ENCODE assay signal across 8 cellular contexts in the genomic region with DNA sequence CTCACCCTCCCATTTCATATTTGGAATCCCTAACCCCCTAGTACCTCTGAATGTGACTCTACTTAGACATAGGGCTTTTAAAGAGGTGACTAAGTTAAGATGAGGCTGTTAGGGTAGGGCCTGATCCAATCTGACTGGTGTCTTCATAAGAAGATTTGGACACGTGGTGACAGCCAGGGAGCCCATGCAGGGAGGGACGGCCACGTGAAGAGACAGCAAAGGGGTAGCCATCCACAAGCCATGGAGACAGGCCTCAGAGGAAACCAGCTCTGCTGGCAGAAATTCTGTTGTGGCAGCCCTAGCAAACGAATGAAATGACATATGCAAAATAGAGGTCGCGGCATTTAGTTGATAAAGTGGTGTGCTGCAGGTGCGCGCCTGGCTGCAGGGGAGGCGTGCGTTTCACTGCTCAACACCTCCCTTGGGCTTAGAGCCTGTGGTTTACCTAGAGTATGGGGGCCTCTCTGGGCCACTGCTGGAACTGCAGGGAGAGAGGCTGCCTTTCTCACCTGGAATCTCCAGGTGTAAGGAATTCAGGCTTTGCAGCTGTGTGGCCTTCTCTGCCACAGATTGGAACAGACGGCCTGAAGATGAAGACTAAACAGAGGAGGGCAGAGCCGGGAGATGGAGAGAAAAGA. TPM values are rescaled to one million over a fixed set of nuclear protein-coding genes. Genes with fewer than 3 reads are reported as not detected.
DNase-seq lines count a peak whose midpoint lies in the region; ATAC-seq and TF ChIP-seq lines count a peak whose summit lies in the region.

No MANE protein-coding gene starts in this region.

- H3K9me3 ChIP-seq in WERI-Rb-1 (ENCODE audit: severe bottlenecking), result peaks cover 8% of the 10 kb centered on the region
- H3K9me3 ChIP-seq in osteoblast (ENCODE audit: low read depth, low read length), result peaks cover 5% of the 10 kb centered on the region

- no peaks in the 10 kb centered on the region for H3K4me1 ChIP-seq in KMS-11 (ENCODE audit: low read depth, poor library complexity, severe bottlenecking)
- H3K4me1 ChIP-seq in osteoblast (ENCODE audit: insufficient read depth, low read length), result no peaks in the 10 kb centered on the region

- TF ChIP-seq CTCF in KMS-11 (conservative IDR thresholded peaks at IDR 0.05; ENCODE audit: low read depth, low read length), result peak; percentile 36; the same call in 1 of the 2 replicates
- TF ChIP-seq CTCF in WERI-Rb-1 (IDR thresholded peaks at IDR 0.05; ENCODE audit: low read depth, low read length), result peak; percentile 85
- TF ChIP-seq CTCF in osteoblast (IDR thresholded peaks at IDR 0.05; ENCODE audit: extremely low read depth, low read depth, low read length), result peak; percentile 26

- H3K27me3 ChIP-seq in KMS-11 (ENCODE audit: insufficient read depth, low read depth) (no peaks in the 10 kb centered on the region), WERI-Rb-1 (ENCODE audit: insufficient read depth, low read depth, severe bottlenecking) (peaks cover 57% of the 10 kb centered on the region), osteoblast (ENCODE audit: insufficient read depth, low read length) (peaks cover 7% of the 10 kb centered on the region)

- no peaks in the 10 kb centered on the region for H4K20me1 ChIP-seq in KMS-11 (ENCODE audit: insufficient read depth)
- no peaks in the 10 kb centered on the region for H4K20me1 ChIP-seq in osteoblast (ENCODE audit: insufficient read depth, low read length)

- no peak overlapping the region for H3K9ac ChIP-seq in KMS-11

- H2AFZ ChIP-seq in KMS-11 (ENCODE audit: low read depth) (no peak overlapping the region), osteoblast (ENCODE audit: low read length) (no peak overlapping the region)

- ATAC-seq in GM21447 (IDR thresholded peaks at IDR 0.05; ENCODE audit: unreplicated experiment) (peak; percentile 87), GM21360 (IDR thresholded peaks at IDR 0.05; ENCODE audit: unreplicated experiment) (no peak)

- DNase-seq in DMS53 (lab: John Stamatoyannopoulos, UW), result peak; percentile 91
- peak; percentile 59 for DNase-seq in WERI-Rb-1
- peak; percentile 46 for DNase-seq in effector CD8-positive, alpha-beta T cell (lab: John Stamatoyannopoulos, UW)
- DNase-seq in osteoblast (ENCODE audit: insufficient read length, low spot score, missing footprints), result no peak
- DNase-seq in hepatic stellate cell (ENCODE audit: low spot score), result no peak

- no peak overlapping the region for H3K27ac ChIP-seq in KMS-11
- H3K27ac ChIP-seq in WERI-Rb-1, result no peak overlapping the region
- no peak overlapping the region for H3K27ac ChIP-seq in osteoblast (ENCODE audit: low read depth, low read length)

- no peak overlapping the region for H3K4me3 ChIP-seq in KMS-11 (IDR thresholded peaks at IDR 0.05; ENCODE audit: insufficient read depth, low read depth, low read length)
- H3K4me3 ChIP-seq in WERI-Rb-1 (ENCODE audit: low read depth, low read length), result no peak overlapping the region
- no peak overlapping the region for H3K4me3 ChIP-seq in osteoblast (ENCODE audit: insufficient read depth, low read length)

- no peaks in the 10 kb centered on the region for H3K36me3 ChIP-seq in KMS-11 (ENCODE audit: insufficient read depth)
- no peaks in the 10 kb centered on the region for H3K36me3 ChIP-seq in WERI-Rb-1
- no peaks in the 10 kb centered on the region for H3K36me3 ChIP-seq in osteoblast (ENCODE audit: insufficient read depth, low read length)

- H3K79me2 ChIP-seq in KMS-11 (ENCODE audit: insufficient read depth, low read depth), result no peaks in the 10 kb centered on the region
- no peaks in the 10 kb centered on the region for H3K79me2 ChIP-seq in osteoblast (ENCODE audit: insufficient read depth, low read length)

- H3K4me2 ChIP-seq in KMS-11 (no peak overlapping the region), osteoblast (ENCODE audit: insufficient read depth, low read length) (no peak overlapping the region)

RNA-seq across cellular contexts. Expression of gene AFAP1L1, which starts 7.1 kb away (rescaled TPM):
- 1.1 and 1.5 TPM in 2 replicates for total RNA-seq in osteoblast

Comparison
In these comparisons a context has a peak if more than half of its experiments do, and no peak if none do; other contexts are left out.
1. DNase-seq: peak in DMS53 (single experiment), WERI-Rb-1 (single experiment) and effector CD8-positive, alpha-beta T cell (single experiment); none in osteoblast (single experiment) and hepatic stellate cell (single experiment).
2. CTCF ChIP-seq: peak in every context shown above with its lines; median percentile 85 in WERI-Rb-1; 36 in KMS-11; 26 in osteoblast.